9 cellular contexts compared by ENCODE assay signal in the genomic region with DNA sequence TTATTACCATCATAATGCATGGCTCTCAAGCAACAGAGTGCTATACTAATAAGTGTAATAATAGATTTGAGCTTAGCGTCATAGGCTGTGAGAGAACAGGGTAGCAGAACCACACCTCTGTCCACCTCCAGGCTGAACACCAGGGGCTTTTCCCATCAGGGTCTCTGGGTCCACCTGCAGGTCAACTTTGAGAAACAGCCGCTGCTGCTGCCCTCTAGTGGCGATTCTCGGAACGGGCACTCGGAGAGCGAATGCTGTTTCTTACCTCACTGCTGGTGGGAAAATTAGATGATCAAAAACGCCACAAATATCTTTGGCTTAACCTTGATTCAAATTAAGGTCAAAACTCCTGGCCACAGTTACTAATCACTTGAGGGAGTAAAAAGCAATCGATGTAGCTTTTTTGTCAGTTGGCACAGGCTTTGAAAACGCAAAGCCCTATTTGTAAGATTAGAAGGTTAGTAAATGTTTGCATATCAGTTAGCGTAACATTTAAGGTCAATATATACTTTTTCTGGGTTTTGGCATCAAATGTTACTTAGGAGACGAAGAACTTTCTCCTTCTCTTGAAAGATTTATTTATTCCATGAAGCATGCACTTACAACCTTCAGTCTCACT.
DNase-seq lines count a peak whose midpoint lies in the region; ATAC-seq, FAIRE-seq and TF ChIP-seq lines count a peak whose summit lies in the region.
"Had no signal": no experiment of that assay in that cellular context is flagged by ENCODE, and none has a peak within 500 bp of the region (broad histone marks: within the 10 kb centered on the region; RNA-seq: fewer than 3 reads in every experiment).

No MANE protein-coding gene starts in this region.

- H3K36me3 ChIP-seq in bronchial epithelial cell (ENCODE audit: control insufficient read depth, insufficient read depth, low read length) (no peaks in the 10 kb centered on the region), lower lobe of right lung (no peaks in the 10 kb centered on the region)

- DNase-seq in CD1c-positive myeloid dendritic cell (ENCODE audit: extremely low spot score): peak; percentile 57
- peak; percentile 24 to 37 for DNase-seq in Kasumi-1 (lab: John Stamatoyannopoulos, UW)
- DNase-seq in UCSD-AML1 (lab: John Stamatoyannopoulos, UW; ENCODE audit: unreplicated experiment): peak; percentile 72
- DNase-seq in bronchial epithelial cell (ENCODE audit: low read depth): peak; percentile 30
- peak; percentile 56 for DNase-seq in lower lobe of right lung
- DNase-seq in stimulated activated CD8-positive, alpha-beta memory T cell treated with anti-CD3 and anti-CD28 coated beads, Interleukin-4, amount 100 ng/mL, for 1 hour (ENCODE audit: low read depth in 2 of 2, low spot score in 1 of 2): peak; percentile 21 to 22

- peak; percentile 75 for FAIRE-seq in bronchial epithelial cell (lab: Jason Lieb, UNC)

- H3K9me3 ChIP-seq in lower lobe of right lung: no peaks in the 10 kb centered on the region

- H3K4me1 ChIP-seq in lower lobe of right lung: no peaks in the 10 kb centered on the region

- TF ChIP-seq CTCF in bronchial epithelial cell (IDR thresholded peaks at IDR 0.05; ENCODE audit: insufficient read depth, low read length, severe bottlenecking) (peak; percentile 92), lower lobe of right lung (IDR thresholded peaks at IDR 0.05) (peak; percentile 90)

- no peak overlapping the region for H3K4me3 ChIP-seq in bronchial epithelial cell (ENCODE audit: low read depth, low read length)
- H3K4me3 ChIP-seq in lower lobe of right lung: no peak overlapping the region
- H3K4me3 ChIP-seq: SK-N-MC had no signal

- ATAC-seq in GM18907 (IDR thresholded peaks at IDR 0.05; ENCODE audit: unreplicated experiment): peak; percentile 74
- peak in 1 of 2 donors; percentile 34 for ATAC-seq in lower lobe of right lung
- ATAC-seq in GM21528 (IDR thresholded peaks at IDR 0.05; ENCODE audit: low FRiP score, unreplicated experiment): no peak

- intact Hi-C loops in lower lobe of right lung (cut with DNase I): no loop called here

- H3K27ac ChIP-seq in lower lobe of right lung: no peak overlapping the region
- H3K27ac ChIP-seq: SK-N-MC had no signal

- H3K27me3 ChIP-seq in bronchial epithelial cell (ENCODE audit: control insufficient read depth, insufficient read depth, low read length): no peaks in the 10 kb centered on the region
- peaks cover 51% of the 10 kb centered on the region for H3K27me3 ChIP-seq in lower lobe of right lung (ENCODE audit: low read depth)

Comparison
In these comparisons a context has a peak if more than half of its experiments do, and no peak if none do; other contexts are left out.
1. DNase-seq: peak in every context shown above with its lines; median percentile 72 in UCSD-AML1; 57 in CD1c-positive myeloid dendritic cell; 56 in lower lobe of right lung; 30 in Kasumi-1; 30 in bronchial epithelial cell; 22 in stimulated activated CD8-positive, alpha-beta memory T cell treated with anti-CD3 and anti-CD28 coated beads, Interleukin-4, amount 100 ng/mL, for 1 hour.